In the genomic region with DNA sequence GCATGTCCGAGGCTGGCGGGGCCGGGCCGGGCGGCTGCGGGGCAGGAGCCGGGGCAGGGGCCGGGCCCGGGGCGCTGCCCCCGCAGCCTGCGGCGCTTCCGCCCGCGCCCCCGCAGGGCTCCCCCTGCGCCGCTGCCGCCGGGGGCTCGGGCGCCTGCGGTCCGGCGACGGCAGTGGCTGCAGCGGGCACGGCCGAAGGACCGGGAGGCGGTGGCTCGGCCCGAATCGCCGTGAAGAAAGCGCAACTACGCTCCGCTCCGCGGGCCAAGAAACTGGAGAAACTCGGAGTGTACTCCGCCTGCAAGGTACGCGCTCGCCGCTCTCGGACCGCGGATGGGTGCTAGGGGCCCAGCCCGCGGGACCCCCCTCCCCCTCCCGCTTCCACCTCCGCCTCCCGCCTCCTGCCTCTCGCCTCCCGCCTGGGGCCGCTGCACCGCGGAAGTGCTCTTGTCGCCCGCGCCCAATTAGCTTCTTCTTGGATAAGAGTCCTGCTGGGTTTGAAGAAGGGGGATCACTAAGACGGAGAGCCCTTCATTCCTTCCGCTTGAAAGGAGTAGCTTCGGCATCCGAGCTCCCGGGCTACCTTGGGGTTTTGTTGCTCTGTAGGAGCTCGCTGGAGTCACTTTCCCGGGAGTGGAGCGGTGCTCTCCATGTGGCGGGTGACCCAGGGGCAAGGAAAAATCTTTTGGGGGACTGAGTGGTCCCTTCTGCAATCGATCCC, we compare ENCODE assay signal across 8 cellular contexts. TPM values are rescaled to one million over a fixed set of nuclear protein-coding genes. Genes with fewer than 3 reads are reported as not detected.
DNase-seq lines count a peak whose midpoint lies in the region; ATAC-seq and TF ChIP-seq lines count a peak whose summit lies in the region.

No MANE protein-coding gene starts in this region.

- H3K9me3 ChIP-seq in smooth muscle cell (replicated peaks; ENCODE audit: low read depth): no peaks in the 10 kb centered on the region

- TF ChIP-seq CTCF in WI38 (IDR thresholded peaks at IDR 0.05; ENCODE audit: low read depth, low read length) (0 out of 2 replicates have a peak, but pooled peaks have one; percentile 5), cardiac fibroblast (IDR thresholded peaks at IDR 0.05; ENCODE audit: low read depth, low read length) (peak; percentile 22), smooth muscle cell (IDR thresholded peaks at IDR 0.05; ENCODE audit: borderline replicate concordance, insufficient read depth, poor library complexity, severe bottlenecking) (no peak)

- peaks cover 10% of the 10 kb centered on the region for H3K4me1 ChIP-seq in smooth muscle cell (ENCODE audit: low read depth)

- H3K27me3 ChIP-seq in smooth muscle cell (ENCODE audit: low read depth): peaks cover 4% of the 10 kb centered on the region

- H3K4me2 ChIP-seq in smooth muscle cell: peak overlapping the region; percentile 95

- no peaks in the 10 kb centered on the region for H3K36me3 ChIP-seq in smooth muscle cell (ENCODE audit: low read depth)

- H3K4me3 ChIP-seq in WI38 (ENCODE audit: low read depth, low read length): peak overlapping the region; percentile 75
- peak overlapping the region; percentile 82 to 84 for H3K4me3 ChIP-seq in cardiac fibroblast (replicated peaks in 1 of 2; ENCODE audit: low read depth in 2 of 2, low read length in 2 of 2)
- H3K4me3 ChIP-seq in smooth muscle cell: peak overlapping the region; percentile 85

- peak; percentile 45 for ATAC-seq in HG02798 (IDR thresholded peaks at IDR 0.05; ENCODE audit: poor library complexity, unreplicated experiment)

- DNase-seq in NCI-H2081 (lab: John Stamatoyannopoulos, UW): peak; percentile 34 to 52
- no peak for DNase-seq in NCI-H2081 treated with DMSO at 0.1 percent for 48 hours (lab: John Stamatoyannopoulos, UW)
- peak; percentile 66 for DNase-seq in NCI-H146 (lab: John Stamatoyannopoulos, UW)
- peak; percentile 67 to 78 for DNase-seq in cardiac fibroblast (ENCODE audit: low read depth in 2 of 2)
- peak; percentile 81 for DNase-seq in inferior parietal cortex (ENCODE audit: extremely low spot score)
- peak; percentile 39 for DNase-seq in smooth muscle cell (lab: John Stamatoyannopoulos, UW; ENCODE audit: unreplicated experiment)

- peak overlapping the region; percentile 98 for H2AFZ ChIP-seq in smooth muscle cell (ENCODE audit: low read depth)

- no peaks in the 10 kb centered on the region for H3K79me2 ChIP-seq in smooth muscle cell (ENCODE audit: low read depth)

- no peaks in the 10 kb centered on the region for H3F3A ChIP-seq in smooth muscle cell (ENCODE audit: low read depth)

- 1% methylated on average over 42 of the region's 73 CpGs for WGBS in smooth muscle cell (ENCODE audit: low lambda C conversion rate)

- H4K20me1 ChIP-seq in smooth muscle cell (ENCODE audit: low read depth): no peaks in the 10 kb centered on the region

- peak overlapping the region; percentile 18 for H3K27ac ChIP-seq in smooth muscle cell (ENCODE audit: low read depth)

- H3K9ac ChIP-seq in smooth muscle cell (ENCODE audit: low read depth): no peak overlapping the region

RNA-seq across cellular contexts. Expression of a gene that starts 0.4 kb away (rescaled TPM):
- 4.9 and 6.5 TPM in 2 replicates for total RNA-seq in smooth muscle cell
- polyA plus RNA-seq in smooth muscle cell: 0.14 and 1.1 TPM in 2 replicates

RNA-seq across cellular contexts. Expression of a gene that starts 28.6 kb away (rescaled TPM):
- total RNA-seq in smooth muscle cell: not detected in 2 replicates
- 0.40 and 0.91 TPM in 2 replicates for polyA plus RNA-seq in smooth muscle cell
